Comparison of ENCODE assay signal across 8 cellular contexts in the genomic region with DNA sequence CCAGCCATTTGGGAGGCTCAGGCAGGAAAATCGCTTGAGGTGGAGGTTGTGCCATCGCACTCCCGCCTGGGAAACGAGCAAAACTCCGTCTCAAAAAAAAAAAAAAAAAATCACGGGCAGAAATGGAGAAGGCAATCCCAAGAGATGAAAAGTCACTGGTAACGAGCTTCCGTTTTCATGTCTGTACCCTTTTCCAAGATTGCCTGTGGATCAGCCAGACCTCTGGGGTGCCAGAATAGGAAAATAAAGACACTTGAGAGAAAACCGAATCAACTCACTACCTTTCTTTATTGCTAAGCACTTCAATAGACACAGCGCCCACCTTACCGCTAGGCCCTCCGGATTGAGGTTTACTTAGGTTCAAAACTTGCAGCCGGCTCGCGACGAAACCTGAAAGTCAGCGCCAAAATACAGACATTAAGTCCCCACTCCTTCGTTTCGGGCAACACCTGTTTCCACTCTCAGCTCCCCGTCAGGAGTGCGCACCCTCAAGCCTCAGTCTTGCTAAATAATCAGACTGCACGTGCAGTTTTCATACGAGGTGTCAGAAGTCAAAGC. TPM values are rescaled to one million over a fixed set of nuclear protein-coding genes. Genes with fewer than 3 reads are reported as not detected.
DNase-seq lines count a peak whose midpoint lies in the region; ATAC-seq and TF ChIP-seq lines count a peak whose summit lies in the region.

No MANE protein-coding gene starts in this region.

- peak; percentile 17 for DNase-seq in HCEC 1CT
- DNase-seq in T-helper 17 cell, result no peak
- no peak for DNase-seq in fibroblast of mammary gland (ENCODE audit: low read depth)
- no peak for DNase-seq in NCI-H1694 treated with DMSO at 0.1 percent for 48 hours (lab: John Stamatoyannopoulos, UW)
- DNase-seq in SKM-1 treated with dmso at 0.1 percent for 144 hours (lab: John Stamatoyannopoulos, UW; ENCODE audit: unreplicated experiment), result no peak

- peaks cover 60% of the 10 kb centered on the region for H3K4me1 ChIP-seq in skeletal muscle satellite cell (ENCODE audit: control insufficient read depth, insufficient read depth, low read length)

- no peaks in the 10 kb centered on the region for H3K36me3 Mint-ChIP-seq in T-helper 17 cell (ENCODE audit: low read depth)

- peaks cover 42% of the 10 kb centered on the region for H3K36me3 ChIP-seq in skeletal muscle satellite cell (ENCODE audit: insufficient read depth, low read length)

- peak overlapping the region; percentile 96 for H3K9ac ChIP-seq in skeletal muscle satellite cell (ENCODE audit: low read depth, low read length)

- peak overlapping the region; percentile 95 for H3K27ac Mint-ChIP-seq in T-helper 17 cell

- H3K27me3 ChIP-seq in skeletal muscle satellite cell (ENCODE audit: control insufficient read depth, insufficient read depth, low read length), result no peaks in the 10 kb centered on the region

- H3K4me3 ChIP-seq in fibroblast of mammary gland (ENCODE audit: control insufficient read depth, low read depth, low read length) (peak overlapping the region; percentile 100), skeletal muscle satellite cell (ENCODE audit: low read length) (peak overlapping the region; percentile 92)

- H3K4me1 Mint-ChIP-seq in T-helper 17 cell, result peaks cover 42% of the 10 kb centered on the region

- no peaks in the 10 kb centered on the region for H3K27me3 Mint-ChIP-seq in T-helper 17 cell

- TF ChIP-seq CTCF in fibroblast of mammary gland (conservative IDR thresholded peaks at IDR 0.05; ENCODE audit: control insufficient read depth, insufficient read depth, low read depth, low read length), result no peak

- peak overlapping the region; percentile 97 for H3K4me3 Mint-ChIP-seq in T-helper 17 cell

- no peak for ATAC-seq in T-helper 17 cell
- no peak for ATAC-seq in HG02885 (IDR thresholded peaks at IDR 0.05; ENCODE audit: poor library complexity, unreplicated experiment)
- ATAC-seq in HG02884 (IDR thresholded peaks at IDR 0.05; ENCODE audit: unreplicated experiment), result no peak

- peak overlapping the region; percentile 99 for H3K4me2 ChIP-seq in skeletal muscle satellite cell (ENCODE audit: low read length)

- no peaks in the 10 kb centered on the region for H3K9me3 ChIP-seq in T-helper 17 cell (ENCODE audit: control insufficient read depth, low read length, poor library complexity, severe bottlenecking)
- no peaks in the 10 kb centered on the region for H3K9me3 ChIP-seq in skeletal muscle satellite cell (replicated peaks; ENCODE audit: low read length)

RNA-seq across cellular contexts. Expression of gene TRAF7, which starts 1.0 kb away (rescaled TPM):
- total RNA-seq in T-helper 17 cell, result 10 to 100 TPM; 32.4 to 35.0 TPM
- total RNA-seq in skeletal muscle satellite cell (2012; rRNA removed), result 55.3 and 64.7 TPM in 2 replicates

RNA-seq across cellular contexts. Expression of gene RAB26, which starts 6.2 kb away (rescaled TPM):
- total RNA-seq in T-helper 17 cell, result under 1 TPM; 0.21 to 0.57 TPM
- 0.66 TPM in 1 of 2 replicates, not detected in the other for total RNA-seq in skeletal muscle satellite cell (2012; rRNA removed)

RNA-seq across cellular contexts. Expression of gene PKD1, which starts 18.9 kb away (rescaled TPM):
- total RNA-seq in T-helper 17 cell, result 10 to 100 TPM; 86.6 to 88.9 TPM
- total RNA-seq in skeletal muscle satellite cell (2012; rRNA removed), result 90.8 and 110 TPM in 2 replicates

RNA-seq across cellular contexts. Expression of gene CASKIN1, which starts 41.8 kb away (rescaled TPM):
- total RNA-seq in T-helper 17 cell, result under 1 TPM in 1 of 2 donors, not detected in 1; 0.05 TPM
- under 0.01 and 0.22 TPM in 2 replicates for total RNA-seq in skeletal muscle satellite cell (2012; rRNA removed)

RNA-seq across cellular contexts. Expression of gene MLST8, which starts 50.6 kb away (rescaled TPM):
- 10 to 100 TPM; 28.2 to 31.4 TPM for total RNA-seq in T-helper 17 cell
- total RNA-seq in skeletal muscle satellite cell (2012; rRNA removed), result 25.1 and 26.9 TPM in 2 replicates
